8 cellular contexts compared by ENCODE assay signal in genomic region chr11:17077520-17078401, GRCh38. TPM values are rescaled to one million over a fixed set of nuclear protein-coding genes. Genes with fewer than 3 reads are reported as not detected.
DNase-seq lines count a peak whose midpoint lies in the region; ATAC-seq and TF ChIP-seq lines count a peak whose summit lies in the region.

RPS13 (minus strand) TSS chr11:17077667; CDS start chr11:17077641, 26 bp downstream.

- H2AFZ ChIP-seq in SK-N-SH (ENCODE audit: low read depth), result peak within 1 kb of the TSS; percentile 96

- H3K4me1 ChIP-seq in SK-N-SH (ENCODE audit: control insufficient read depth in 1 of 2, insufficient read depth in 2 of 2, low read depth in 1 of 2, low read length in 1 of 2), result peaks cover 7 to 18% of the 10 kb centered on the region in 2 experiments; a peak in 2 of 4 replicates
- H3K4me1 ChIP-seq in suprapubic skin, result peaks cover 27% of the 10 kb centered on the region

- H3K27ac ChIP-seq in SK-N-SH (ENCODE audit: low read depth in 2 of 2, low read length in 1 of 2) (peak within 1 kb of the TSS; percentile 79 to 87), suprapubic skin (peak within 1 kb of the TSS; percentile 94)

- H3K4me2 ChIP-seq in SK-N-SH, result peak within 1 kb of the TSS; percentile 96

- H3K4me3 ChIP-seq in SK-N-SH (ENCODE audit: low read depth in 2 of 2, low read length in 1 of 2), result peak within 1 kb of the TSS; percentile 98
- peak within 1 kb of the TSS; percentile 79 for H3K4me3 ChIP-seq in suprapubic skin

- H3K9me3 ChIP-seq in SK-N-SH (no peaks in the 10 kb centered on the region), suprapubic skin (no peaks in the 10 kb centered on the region)

- H3F3A ChIP-seq in SK-N-SH (replicated peaks; ENCODE audit: insufficient read depth), result peaks cover 25% of the 10 kb centered on the region

- 0 out of 2 replicates have a peak, but pooled peaks cover 8% of the 10 kb centered on the region for H4K20me1 ChIP-seq in SK-N-SH (ENCODE audit: insufficient read depth)

- TF ChIP-seq CTCF in SK-N-SH (IDR thresholded peaks at IDR 0.05), result no peak
- no peak for TF ChIP-seq CTCF in suprapubic skin (IDR thresholded peaks at IDR 0.05)

- WGBS in SK-N-SH (ENCODE audit: low lambda C conversion rate), result under 1% methylated on average over 46 of the region's 55 CpGs
- WGBS in suprapubic skin, result under 1% methylated on average over 40 of the region's 55 CpGs

- TF ChIP-seq RAD21 in SK-N-SH (IDR thresholded peaks at IDR 0.05; ENCODE audit: low read length), result no peak

- no peaks in the 10 kb centered on the region for H3K27me3 ChIP-seq in SK-N-SH (ENCODE audit: insufficient read depth)
- H3K27me3 ChIP-seq in suprapubic skin, result no peaks in the 10 kb centered on the region

- CTCF ChIA-PET in SK-N-SH (lab: Yijun Ruan, JAX), result interaction anchor here (0.6 to 2.8 kb wide), 4 partner anchors 16 to 258 kb away, joined by 3 to 14 read pairs (median 3); partner anchors contain the start of gene PLEKHA7

- ATAC-seq in HG02571 (IDR thresholded peaks at IDR 0.05; ENCODE audit: unreplicated experiment), result peak; percentile 96

- no peaks in the 10 kb centered on the region for H3K9me2 ChIP-seq in SK-N-SH

- TF ChIP-seq POLR2A in suprapubic skin (IDR thresholded peaks at IDR 0.05), result peak; percentile 75 to 87

- H3K36me3 ChIP-seq in SK-N-SH (replicated peaks in 1 of 2; ENCODE audit: control insufficient read depth in 1 of 2, insufficient read depth in 2 of 2, low read length in 1 of 2) (peaks cover 23 to 31% of the 10 kb centered on the region in 2 experiments), suprapubic skin (peaks cover 30% of the 10 kb centered on the region)

- H3K79me2 ChIP-seq in SK-N-SH (ENCODE audit: insufficient read depth), result peaks cover 33% of the 10 kb centered on the region

- POLR2A ChIA-PET in SK-N-SH (lab: Yijun Ruan, JAX), result interaction anchor here (0.6 to 1.6 kb wide), 18 partner anchors 9 to 1650 kb away, joined by 3 to 17 read pairs (median 4); partner anchors contain the start of genes NUCB2 and PIK3C2A

- peak within 1 kb of the TSS; percentile 97 for H3K9ac ChIP-seq in SK-N-SH

- DNase-seq in GM04504 (ENCODE audit: low read depth) (peak; percentile 96), NCI-H1048 (lab: John Stamatoyannopoulos, UW) (peak; percentile 99), SK-N-SH (peak; percentile 92), globus pallidus (ENCODE audit: low spot score) (peak; percentile 99), nucleus accumbens (lab: John Stamatoyannopoulos, UW) (peak; percentile 60 to 99 (median 97)), suprapubic skin (ENCODE audit: low spot score in 2 of 2) (peak; percentile 98)
- peak; percentile 93 for DNase-seq in activated naive CD4-positive, alpha-beta T cell treated with anti-CD3 and anti-CD28 coated beads, Interleukin-2, amount 50 U/mL, for 16 hours

- TF ChIP-seq EP300 in SK-N-SH (IDR thresholded peaks at IDR 0.05; ENCODE audit: borderline replicate concordance in 1 of 2, low read depth in 1 of 2, low read length in 1 of 2) (peak in 1 of 2 experiments; percentile 31; a peak in 1 of 4 replicates), suprapubic skin (IDR thresholded peaks at IDR 0.05) (no peak)

TF ChIP-seq in SK-N-SH, 30 proteins besides CTCF, POLR2A, EP300 and RAD21 (continues in another document):
- TF ChIP-seq USF2 (IDR thresholded peaks at IDR 0.05; ENCODE audit: borderline replicate concordance, low read depth, low read length) (no peak), JUND (IDR thresholded peaks at IDR 0.05) (no peak), TAF1 (IDR thresholded peaks at IDR 0.05; ENCODE audit: borderline replicate concordance, low read depth, low read length) (peak; percentile 95), USF1 (IDR thresholded peaks at IDR 0.05; ENCODE audit: borderline replicate concordance, low read depth) (no peak), NFIC (IDR thresholded peaks at IDR 0.05; ENCODE audit: borderline replicate concordance) (no peak), NRF1 (IDR thresholded peaks at IDR 0.05; ENCODE audit: low read depth, low read length) (peak; percentile 83), RFX5 (IDR thresholded peaks at IDR 0.05; ENCODE audit: low read length) (no peak), POLR2AphosphoS5 (IDR thresholded peaks at IDR 0.05; ENCODE audit: low read depth, low read length) (peak; percentile 96), MEF2A (IDR thresholded peaks at IDR 0.05; ENCODE audit: borderline replicate concordance, low read depth) (no peak), TEAD4 (IDR thresholded peaks at IDR 0.05; ENCODE audit: borderline replicate concordance, insufficient read depth) (no peak), TCF12 (IDR thresholded peaks at IDR 0.05) (no peak), RCOR1 (IDR thresholded peaks at IDR 0.05; ENCODE audit: low read length) (no peak), EZH2phosphoT487 (IDR thresholded peaks at IDR 0.05; ENCODE audit: borderline replicate concordance, low read depth) (no peak), FOXM1 (IDR thresholded peaks at IDR 0.05; ENCODE audit: low read depth) (no peak), ELF1 (IDR thresholded peaks at IDR 0.05) (0 out of 2 replicates have a peak, but pooled peaks have one; percentile 40), CHD2 (IDR thresholded peaks at IDR 0.05; ENCODE audit: low read length, partially characterized antibody) (peak; percentile 95), SIN3A (IDR thresholded peaks at IDR 0.05; ENCODE audit: borderline replicate concordance, low read depth, low read length) (peak; percentile 93), MAX (IDR thresholded peaks at IDR 0.05; ENCODE audit: low read depth) (peak; percentile 98), MXI1 (IDR thresholded peaks at IDR 0.05; ENCODE audit: low read depth, low read length) (peak; percentile 91), FOSL2 (IDR thresholded peaks at IDR 0.05; ENCODE audit: borderline replicate concordance, low read depth) (no peak)
- TF ChIP-seq, protein P1, sequence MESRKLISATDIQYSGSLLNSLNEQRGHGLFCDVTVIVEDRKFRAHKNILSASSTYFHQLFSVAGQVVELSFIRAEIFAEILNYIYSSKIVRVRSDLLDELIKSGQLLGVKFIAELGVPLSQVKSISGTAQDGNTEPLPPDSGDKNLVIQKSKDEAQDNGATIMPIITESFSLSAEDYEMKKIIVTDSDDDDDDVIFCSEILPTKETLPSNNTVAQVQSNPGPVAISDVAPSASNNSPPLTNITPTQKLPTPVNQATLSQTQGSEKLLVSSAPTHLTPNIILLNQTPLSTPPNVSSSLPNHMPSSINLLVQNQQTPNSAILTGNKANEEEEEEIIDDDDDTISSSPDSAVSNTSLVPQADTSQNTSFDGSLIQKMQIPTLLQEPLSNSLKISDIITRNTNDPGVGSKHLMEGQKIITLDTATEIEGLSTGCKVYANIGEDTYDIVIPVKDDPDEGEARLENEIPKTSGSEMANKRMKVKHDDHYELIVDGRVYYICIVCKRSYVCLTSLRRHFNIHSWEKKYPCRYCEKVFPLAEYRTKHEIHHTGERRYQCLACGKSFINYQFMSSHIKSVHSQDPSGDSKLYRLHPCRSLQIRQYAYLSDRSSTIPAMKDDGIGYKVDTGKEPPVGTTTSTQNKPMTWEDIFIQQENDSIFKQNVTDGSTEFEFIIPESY (IDR thresholded peaks at IDR 0.05; ENCODE audit: borderline replicate concordance, low read depth), result no peak
- TF ChIP-seq, protein P2, sequence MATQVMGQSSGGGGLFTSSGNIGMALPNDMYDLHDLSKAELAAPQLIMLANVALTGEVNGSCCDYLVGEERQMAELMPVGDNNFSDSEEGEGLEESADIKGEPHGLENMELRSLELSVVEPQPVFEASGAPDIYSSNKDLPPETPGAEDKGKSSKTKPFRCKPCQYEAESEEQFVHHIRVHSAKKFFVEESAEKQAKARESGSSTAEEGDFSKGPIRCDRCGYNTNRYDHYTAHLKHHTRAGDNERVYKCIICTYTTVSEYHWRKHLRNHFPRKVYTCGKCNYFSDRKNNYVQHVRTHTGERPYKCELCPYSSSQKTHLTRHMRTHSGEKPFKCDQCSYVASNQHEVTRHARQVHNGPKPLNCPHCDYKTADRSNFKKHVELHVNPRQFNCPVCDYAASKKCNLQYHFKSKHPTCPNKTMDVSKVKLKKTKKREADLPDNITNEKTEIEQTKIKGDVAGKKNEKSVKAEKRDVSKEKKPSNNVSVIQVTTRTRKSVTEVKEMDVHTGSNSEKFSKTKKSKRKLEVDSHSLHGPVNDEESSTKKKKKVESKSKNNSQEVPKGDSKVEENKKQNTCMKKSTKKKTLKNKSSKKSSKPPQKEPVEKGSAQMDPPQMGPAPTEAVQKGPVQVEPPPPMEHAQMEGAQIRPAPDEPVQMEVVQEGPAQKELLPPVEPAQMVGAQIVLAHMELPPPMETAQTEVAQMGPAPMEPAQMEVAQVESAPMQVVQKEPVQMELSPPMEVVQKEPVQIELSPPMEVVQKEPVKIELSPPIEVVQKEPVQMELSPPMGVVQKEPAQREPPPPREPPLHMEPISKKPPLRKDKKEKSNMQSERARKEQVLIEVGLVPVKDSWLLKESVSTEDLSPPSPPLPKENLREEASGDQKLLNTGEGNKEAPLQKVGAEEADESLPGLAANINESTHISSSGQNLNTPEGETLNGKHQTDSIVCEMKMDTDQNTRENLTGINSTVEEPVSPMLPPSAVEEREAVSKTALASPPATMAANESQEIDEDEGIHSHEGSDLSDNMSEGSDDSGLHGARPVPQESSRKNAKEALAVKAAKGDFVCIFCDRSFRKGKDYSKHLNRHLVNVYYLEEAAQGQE (IDR thresholded peaks at IDR 0.05; ENCODE audit: low read depth, low read length), result no peak

RNA-seq across cellular contexts. Expression of gene RPS13, which starts in this region (rescaled TPM):
- 950 and 997 TPM in 2 replicates for polyA plus RNA-seq in SK-N-SH (2012; rRNA removed)
- 1,441 and 1,610 TPM in 2 replicates for polyA plus RNA-seq in SK-N-SH (2012; cell fraction: cytosol; rRNA removed)
- 362 and 364 TPM in 2 replicates for polyA plus RNA-seq in SK-N-SH (2012; cell fraction: nucleus; rRNA removed)
- total RNA-seq in suprapubic skin, result 1,000 to 10,000 TPM; 1,456 to 2,516 (median 2,026) TPM

Comparison
In these comparisons a context has a peak if more than half of its experiments do, and no peak if none do; other contexts are left out.
1. Peak in every context shown above with its lines: DNase-seq, ATAC-seq, H3K4me3 ChIP-seq and H3K27ac ChIP-seq.